ENCODE assay signal across 2 cellular contexts in genomic region chr13:43095771-43096719, GRCh38.
A peak's percentile ranks its signal among the peaks of the same experiment; 100 is the strongest.
TF ChIP-seq lines count a peak whose summit lies in the region.

No MANE protein-coding gene starts in this region.

TF ChIP-seq in SK-N-SH, 30 proteins besides CTCF, POLR2A, EP300 and RAD21 (continued from another document and continues in another):
- TF ChIP-seq TEAD4 (IDR thresholded peaks at IDR 0.05; ENCODE audit: borderline replicate concordance, insufficient read depth) = peak; percentile 52; the same call in 1 of the 2 replicates
- TF ChIP-seq POLR2AphosphoS5 (IDR thresholded peaks at IDR 0.05; ENCODE audit: low read depth, low read length) = no peak
- no peak for TF ChIP-seq TAF1 (IDR thresholded peaks at IDR 0.05; ENCODE audit: borderline replicate concordance, low read depth, low read length)
- TF ChIP-seq MAX (IDR thresholded peaks at IDR 0.05; ENCODE audit: low read depth) = no peak
- TF ChIP-seq SMC3 (IDR thresholded peaks at IDR 0.05; ENCODE audit: low read depth, low read length) = no peak
- TF ChIP-seq MXI1 (IDR thresholded peaks at IDR 0.05; ENCODE audit: low read depth, low read length) = no peak
- TF ChIP-seq JUND (IDR thresholded peaks at IDR 0.05) = peak; percentile 43; the same call in 1 of the 2 replicates
- TF ChIP-seq GABPA (IDR thresholded peaks at IDR 0.05; ENCODE audit: low read depth) = no peak
- TF ChIP-seq, protein P1, sequence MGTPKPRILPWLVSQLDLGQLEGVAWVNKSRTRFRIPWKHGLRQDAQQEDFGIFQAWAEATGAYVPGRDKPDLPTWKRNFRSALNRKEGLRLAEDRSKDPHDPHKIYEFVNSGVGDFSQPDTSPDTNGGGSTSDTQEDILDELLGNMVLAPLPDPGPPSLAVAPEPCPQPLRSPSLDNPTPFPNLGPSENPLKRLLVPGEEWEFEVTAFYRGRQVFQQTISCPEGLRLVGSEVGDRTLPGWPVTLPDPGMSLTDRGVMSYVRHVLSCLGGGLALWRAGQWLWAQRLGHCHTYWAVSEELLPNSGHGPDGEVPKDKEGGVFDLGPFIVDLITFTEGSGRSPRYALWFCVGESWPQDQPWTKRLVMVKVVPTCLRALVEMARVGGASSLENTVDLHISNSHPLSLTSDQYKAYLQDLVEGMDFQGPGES (IDR thresholded peaks at IDR 0.05; ENCODE audit: low read depth, low read length) = no peak
- TF ChIP-seq, protein P2, sequence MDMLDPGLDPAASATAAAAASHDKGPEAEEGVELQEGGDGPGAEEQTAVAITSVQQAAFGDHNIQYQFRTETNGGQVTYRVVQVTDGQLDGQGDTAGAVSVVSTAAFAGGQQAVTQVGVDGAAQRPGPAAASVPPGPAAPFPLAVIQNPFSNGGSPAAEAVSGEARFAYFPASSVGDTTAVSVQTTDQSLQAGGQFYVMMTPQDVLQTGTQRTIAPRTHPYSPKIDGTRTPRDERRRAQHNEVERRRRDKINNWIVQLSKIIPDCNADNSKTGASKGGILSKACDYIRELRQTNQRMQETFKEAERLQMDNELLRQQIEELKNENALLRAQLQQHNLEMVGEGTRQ (IDR thresholded peaks at IDR 0.05; ENCODE audit: borderline replicate concordance, low read depth, low read length) = no peak
- TF ChIP-seq TCF12 (IDR thresholded peaks at IDR 0.05) = peak; percentile 88
- TF ChIP-seq ZBTB33 (IDR thresholded peaks at IDR 0.05; ENCODE audit: borderline replicate concordance, low read depth) = no peak
- no peak for TF ChIP-seq CHD2 (IDR thresholded peaks at IDR 0.05; ENCODE audit: low read length, partially characterized antibody)
- no peak for TF ChIP-seq RXRA (IDR thresholded peaks at IDR 0.05; ENCODE audit: borderline replicate concordance, low read depth)
- 0 out of 2 replicates have a peak, but pooled peaks have one; percentile 7 for TF ChIP-seq MEF2A (IDR thresholded peaks at IDR 0.05; ENCODE audit: borderline replicate concordance, low read depth)
- TF ChIP-seq RCOR1 (IDR thresholded peaks at IDR 0.05; ENCODE audit: low read length) = no peak
- TF ChIP-seq, protein P3, sequence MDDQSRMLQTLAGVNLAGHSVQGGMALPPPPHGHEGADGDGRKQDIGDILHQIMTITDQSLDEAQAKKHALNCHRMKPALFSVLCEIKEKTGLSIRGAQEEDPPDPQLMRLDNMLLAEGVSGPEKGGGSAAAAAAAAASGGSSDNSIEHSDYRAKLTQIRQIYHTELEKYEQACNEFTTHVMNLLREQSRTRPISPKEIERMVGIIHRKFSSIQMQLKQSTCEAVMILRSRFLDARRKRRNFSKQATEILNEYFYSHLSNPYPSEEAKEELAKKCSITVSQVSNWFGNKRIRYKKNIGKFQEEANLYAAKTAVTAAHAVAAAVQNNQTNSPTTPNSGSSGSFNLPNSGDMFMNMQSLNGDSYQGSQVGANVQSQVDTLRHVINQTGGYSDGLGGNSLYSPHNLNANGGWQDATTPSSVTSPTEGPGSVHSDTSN (IDR thresholded peaks at IDR 0.05) = peak; percentile 78
- no peak for TF ChIP-seq NRF1 (IDR thresholded peaks at IDR 0.05; ENCODE audit: low read depth, low read length)
- TF ChIP-seq NFIC (IDR thresholded peaks at IDR 0.05; ENCODE audit: borderline replicate concordance) = peak; percentile 22; the same call in 1 of the 2 replicates
- no peak for TF ChIP-seq RFX5 (IDR thresholded peaks at IDR 0.05; ENCODE audit: low read length)
- peak; percentile 62; the same call in 1 of the 2 replicates for TF ChIP-seq FOXM1 (IDR thresholded peaks at IDR 0.05; ENCODE audit: low read depth)
- no peak for TF ChIP-seq USF1 (IDR thresholded peaks at IDR 0.05; ENCODE audit: borderline replicate concordance, low read depth)
- TF ChIP-seq ELF1 (IDR thresholded peaks at IDR 0.05) = no peak

TF ChIP-seq in endothelial cell of umbilical vein, 7 proteins besides CTCF, POLR2A, EP300 and RAD21 (continued from another document):
- TF ChIP-seq MAX (IDR thresholded peaks at IDR 0.05; ENCODE audit: insufficient read depth, insufficient read length) (no peak), POLR2AphosphoS5 (IDR thresholded peaks at IDR 0.05; ENCODE audit: insufficient read depth, low read depth, low read length) (no peak)
